12 cellular contexts compared by ENCODE assay signal in the genomic region with DNA sequence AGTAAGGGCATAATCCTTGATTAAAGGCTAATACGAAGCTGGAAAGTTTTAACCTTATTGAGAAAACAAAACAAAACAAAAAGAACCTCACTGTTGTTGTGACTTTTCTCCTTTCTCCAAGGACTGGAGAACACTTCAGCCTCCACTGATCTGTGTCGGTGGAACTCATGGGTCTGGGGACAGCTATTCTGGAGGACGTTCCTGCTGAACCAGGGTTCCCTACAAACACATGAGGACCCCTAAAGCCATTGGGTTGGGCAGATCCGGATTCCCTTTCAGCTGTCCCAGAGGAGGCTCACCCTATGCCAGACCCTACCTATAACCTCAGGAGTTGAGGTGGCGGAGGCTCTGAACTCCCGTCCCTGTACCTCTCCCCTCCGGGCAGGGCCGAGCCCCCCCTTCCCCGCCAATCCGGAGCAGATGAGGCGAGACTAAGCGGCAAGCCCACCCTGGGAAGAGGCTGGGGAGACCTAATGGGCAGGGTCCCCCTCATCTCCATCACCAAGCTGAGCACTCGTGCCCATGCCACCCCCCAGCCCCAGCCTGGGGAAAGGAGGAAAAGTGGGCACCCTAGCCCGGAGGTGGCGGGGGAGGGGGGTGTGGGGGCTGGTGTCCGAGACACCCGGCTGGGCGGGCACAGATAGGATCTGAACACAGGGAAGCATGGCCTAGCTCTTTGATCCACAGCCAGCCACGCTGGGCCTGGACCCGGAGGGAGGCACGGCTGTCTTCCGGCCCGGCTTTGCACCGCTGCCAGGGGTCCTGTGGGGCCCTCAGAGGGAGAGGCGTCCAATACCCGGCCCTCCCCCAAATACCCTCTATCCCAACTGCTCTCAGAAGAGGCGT. TPM values are rescaled to one million over a fixed set of nuclear protein-coding genes. Genes with fewer than 3 reads are reported as not detected.
DNase-seq lines count a peak whose midpoint lies in the region; ATAC-seq lines count a peak whose summit lies in the region.
"Had no signal": no experiment of that assay in that cellular context is flagged by ENCODE, and none has a peak within 500 bp of the region (broad histone marks: within the 10 kb centered on the region; RNA-seq: fewer than 3 reads in every experiment).

No MANE protein-coding gene starts in this region.

- H2BK5ac ChIP-seq in mesenchymal stem cell (ENCODE audit: low read depth, low read length, poor library complexity, severe bottlenecking) = no peak overlapping the region

- H2BK12ac ChIP-seq in mesenchymal stem cell (ENCODE audit: low read length in 2 of 2) = no peak overlapping the region

- peak overlapping the region; percentile 90 for H3K27ac Mint-ChIP-seq in activated CD4-positive, alpha-beta memory T cell treated with anti-CD3 and anti-CD28 coated beads for 36 hours
- no peak overlapping the region for H3K27ac Mint-ChIP-seq in activated CD4-positive, alpha-beta memory T cell treated with anti-CD3 and anti-CD28 coated beads, Interleukin-2, amount 10 ng/mL, durations not matched to agents 7 days and 5 days
- peak overlapping the region; percentile 88 for H3K27ac Mint-ChIP-seq in activated T-helper 1 cell treated with anti-CD3 and anti-CD28 coated beads, Interleukin-12 subunit alpha, Interleukin-12 subunit beta, Interleukin-2, Interleukin-4 antibody, amounts not matched to agents 30 ng/mL and 10 ng/mL and 1 ng/mL, durations not matched to agents 14 hours and 24 hours and 36 hours

- no peak overlapping the region for H3K4me2 ChIP-seq in mesenchymal stem cell (ENCODE audit: low read length, poor library complexity, severe bottlenecking)

- peaks cover 23% of the 10 kb centered on the region for H3K36me3 Mint-ChIP-seq in activated CD4-positive, alpha-beta memory T cell treated with anti-CD3 and anti-CD28 coated beads for 36 hours
- peaks cover 12% of the 10 kb centered on the region for H3K36me3 Mint-ChIP-seq in activated CD4-positive, alpha-beta memory T cell treated with anti-CD3 and anti-CD28 coated beads, Interleukin-2, amount 10 ng/mL, durations not matched to agents 7 days and 5 days (ENCODE audit: low read depth)
- peaks cover 16% of the 10 kb centered on the region for H3K36me3 Mint-ChIP-seq in activated T-helper 1 cell treated with anti-CD3 and anti-CD28 coated beads, Interleukin-12 subunit alpha, Interleukin-12 subunit beta, Interleukin-2, Interleukin-4 antibody, amounts not matched to agents 30 ng/mL and 10 ng/mL and 1 ng/mL, durations not matched to agents 14 hours and 24 hours and 36 hours (ENCODE audit: low read depth)

- DNase-seq in activated CD4-positive, alpha-beta memory T cell treated with anti-CD3 and anti-CD28 coated beads for 36 hours = no peak
- DNase-seq in activated CD4-positive, alpha-beta memory T cell treated with anti-CD3 and anti-CD28 coated beads, Interleukin-2, amount 10 ng/mL, durations not matched to agents 7 days and 5 days = no peak
- no peak for DNase-seq in activated T-helper 1 cell treated with anti-CD3 and anti-CD28 coated beads, Interleukin-12 subunit alpha, Interleukin-12 subunit beta, Interleukin-2, Interleukin-4 antibody, amounts not matched to agents 30 ng/mL and 10 ng/mL and 1 ng/mL, durations not matched to agents 14 hours and 24 hours and 36 hours (ENCODE audit: low spot score)
- DNase-seq in mesenchymal stem cell = no peak
- DNase-seq in NCI-H146 treated with DMSO at 0.1 percent for 48 hours (lab: John Stamatoyannopoulos, UW; ENCODE audit: unreplicated experiment) = no peak
- no peak for DNase-seq in NCI-H446 (lab: John Stamatoyannopoulos, UW)
- DNase-seq: body of pancreas, NCI-H1436 had no signal

- no peaks in the 10 kb centered on the region for H3K9me3 Mint-ChIP-seq in activated CD4-positive, alpha-beta memory T cell treated with anti-CD3 and anti-CD28 coated beads for 36 hours
- no peaks in the 10 kb centered on the region for H3K9me3 Mint-ChIP-seq in activated CD4-positive, alpha-beta memory T cell treated with anti-CD3 and anti-CD28 coated beads, Interleukin-2, amount 10 ng/mL, durations not matched to agents 7 days and 5 days
- H3K9me3 Mint-ChIP-seq in activated T-helper 1 cell treated with anti-CD3 and anti-CD28 coated beads, Interleukin-12 subunit alpha, Interleukin-12 subunit beta, Interleukin-2, Interleukin-4 antibody, amounts not matched to agents 30 ng/mL and 10 ng/mL and 1 ng/mL, durations not matched to agents 14 hours and 24 hours and 36 hours = no peaks in the 10 kb centered on the region

- peaks cover 58% of the 10 kb centered on the region for H3K4me1 Mint-ChIP-seq in activated CD4-positive, alpha-beta memory T cell treated with anti-CD3 and anti-CD28 coated beads for 36 hours (ENCODE audit: low read depth)
- H3K4me1 Mint-ChIP-seq in activated CD4-positive, alpha-beta memory T cell treated with anti-CD3 and anti-CD28 coated beads, Interleukin-2, amount 10 ng/mL, durations not matched to agents 7 days and 5 days = peaks cover 53% of the 10 kb centered on the region
- peaks cover 60% of the 10 kb centered on the region for H3K4me1 Mint-ChIP-seq in activated T-helper 1 cell treated with anti-CD3 and anti-CD28 coated beads, Interleukin-12 subunit alpha, Interleukin-12 subunit beta, Interleukin-2, Interleukin-4 antibody, amounts not matched to agents 30 ng/mL and 10 ng/mL and 1 ng/mL, durations not matched to agents 14 hours and 24 hours and 36 hours (ENCODE audit: low read depth)

- intact Hi-C loops in activated CD4-positive, alpha-beta memory T cell treated with anti-CD3 and anti-CD28 coated beads for 36 hours (cut with micrococcal nuclease) = loop anchor here (1.0 to 2.0 kb wide), 6 partner anchors 9 to 74 kb away; a partner anchor contains a TSS
- intact Hi-C loops in activated T-helper 1 cell treated with anti-CD3 and anti-CD28 coated beads, Interleukin-12 subunit alpha, Interleukin-12 subunit beta, Interleukin-2, Interleukin-4 antibody, amounts not matched to agents 30 ng/mL and 10 ng/mL and 1 ng/mL, durations not matched to agents 14 hours and 24 hours and 36 hours (cut with micrococcal nuclease) = loop anchor here (1.0 kb wide), 3 partner anchors 19 to 42 kb away; no protein-coding TSS in a partner anchor

- no peak for ATAC-seq in GM21737 (IDR thresholded peaks at IDR 0.05; ENCODE audit: unreplicated experiment)
- ATAC-seq: body of pancreas had no signal

- no peak overlapping the region for H2BK120ac ChIP-seq in mesenchymal stem cell (ENCODE audit: low read depth, low read length)

- peaks cover 2% of the 10 kb centered on the region for H3K27me3 Mint-ChIP-seq in activated CD4-positive, alpha-beta memory T cell treated with anti-CD3 and anti-CD28 coated beads for 36 hours
- peaks cover 65% of the 10 kb centered on the region for H3K27me3 Mint-ChIP-seq in activated CD4-positive, alpha-beta memory T cell treated with anti-CD3 and anti-CD28 coated beads, Interleukin-2, amount 10 ng/mL, durations not matched to agents 7 days and 5 days
- H3K27me3 Mint-ChIP-seq in activated T-helper 1 cell treated with anti-CD3 and anti-CD28 coated beads, Interleukin-12 subunit alpha, Interleukin-12 subunit beta, Interleukin-2, Interleukin-4 antibody, amounts not matched to agents 30 ng/mL and 10 ng/mL and 1 ng/mL, durations not matched to agents 14 hours and 24 hours and 36 hours (ENCODE audit: insufficient read depth) = peaks cover 28% of the 10 kb centered on the region

- no peak overlapping the region for H2AK5ac ChIP-seq in mesenchymal stem cell (ENCODE audit: low read length, severe bottlenecking)

- H3K4ac ChIP-seq in mesenchymal stem cell (ENCODE audit: low read depth in 1 of 2, low read length in 2 of 2) = no peak overlapping the region

- no peak overlapping the region for H2BK15ac ChIP-seq in mesenchymal stem cell (ENCODE audit: low read depth, poor library complexity, severe bottlenecking)

- H3K4me1 ChIP-seq in mesenchymal stem cell (ENCODE audit: control insufficient read depth, insufficient read depth, low read depth, low read length) (peaks cover 14% of the 10 kb centered on the region), stomach smooth muscle (ENCODE audit: control insufficient read depth, insufficient read depth, low read length) (peaks cover 12% of the 10 kb centered on the region)

- CTCF ChIA-PET in activated CD4-positive, alpha-beta memory T cell treated with anti-CD3 and anti-CD28 coated beads for 36 hours (lab: Charles Lee) = interaction anchor here (1.4 to 17.1 kb wide), 8 partner anchors 8 to 72 kb away, joined by 5 to 253 read pairs (median 12); no protein-coding TSS in a partner anchor
- CTCF ChIA-PET in activated CD4-positive, alpha-beta memory T cell treated with anti-CD3 and anti-CD28 coated beads, Interleukin-2, amount 10 ng/mL, durations not matched to agents 7 days and 5 days (lab: Charles Lee) = interaction anchor here (0.9 to 5.1 kb wide), 6 partner anchors 9 to 33 kb away, joined by 3 to 74 read pairs (median 4); no protein-coding TSS in a partner anchor

- peak overlapping the region; percentile 84 for H3K4me3 Mint-ChIP-seq in activated CD4-positive, alpha-beta memory T cell treated with anti-CD3 and anti-CD28 coated beads for 36 hours
- no peak overlapping the region for H3K4me3 Mint-ChIP-seq in activated CD4-positive, alpha-beta memory T cell treated with anti-CD3 and anti-CD28 coated beads, Interleukin-2, amount 10 ng/mL, durations not matched to agents 7 days and 5 days
- H3K4me3 Mint-ChIP-seq in activated T-helper 1 cell treated with anti-CD3 and anti-CD28 coated beads, Interleukin-12 subunit alpha, Interleukin-12 subunit beta, Interleukin-2, Interleukin-4 antibody, amounts not matched to agents 30 ng/mL and 10 ng/mL and 1 ng/mL, durations not matched to agents 14 hours and 24 hours and 36 hours = peak overlapping the region; percentile 83

- no peak overlapping the region for H4K8ac ChIP-seq in mesenchymal stem cell (ENCODE audit: low read length)

- no peak overlapping the region for H3K18ac ChIP-seq in mesenchymal stem cell (ENCODE audit: low read depth in 1 of 2, low read length in 2 of 2)

- H3K27ac ChIP-seq in mesenchymal stem cell (ENCODE audit: low read length, poor library complexity, severe bottlenecking) (no peak overlapping the region), stomach smooth muscle (ENCODE audit: low read length) (no peak overlapping the region)
- H3K27ac ChIP-seq: epithelial cell of prostate had no signal

- H3K36me3 ChIP-seq in mesenchymal stem cell (ENCODE audit: control insufficient read depth in 1 of 2, insufficient read depth in 2 of 2, low read depth in 1 of 2, low read length in 2 of 2) (peaks cover 0 to 17% of the 10 kb centered on the region in 2 experiments), stomach smooth muscle (ENCODE audit: control insufficient read depth in 2 of 2, insufficient read depth in 2 of 2, low read length in 2 of 2) (no peaks in the 10 kb centered on the region)

- H3K14ac ChIP-seq in mesenchymal stem cell (ENCODE audit: low read length in 2 of 2) = no peak overlapping the region

- H3K4me3 ChIP-seq in mesenchymal stem cell (ENCODE audit: insufficient read depth in 1 of 2, low read depth in 1 of 2, low read length in 2 of 2) = peak overlapping the region in 1 of 2 experiments; percentile 84
- peak overlapping the region; percentile 81 to 85 for H3K4me3 ChIP-seq in stomach smooth muscle (ENCODE audit: low read length in 2 of 2)

- no peaks in the 10 kb centered on the region for H3K9me3 ChIP-seq in mesenchymal stem cell (ENCODE audit: control insufficient read depth, low read length)
- H3K9me3 ChIP-seq in stomach smooth muscle (ENCODE audit: control insufficient read depth in 2 of 2, low read length in 2 of 2) = no peaks in the 10 kb centered on the region
- H3K9me3 ChIP-seq: body of pancreas had no signal

- H3K23ac ChIP-seq in mesenchymal stem cell (ENCODE audit: low read length in 2 of 2) = no peak overlapping the region

- 88% methylated on average over 22 of the region's 27 CpGs for WGBS in mesenchymal stem cell

- no peak overlapping the region for H2AFZ ChIP-seq in mesenchymal stem cell (ENCODE audit: low read depth, low read length)

- peaks cover 0 to 35% of the 10 kb centered on the region in 2 experiments for H3K27me3 ChIP-seq in mesenchymal stem cell (ENCODE audit: control insufficient read depth in 1 of 2, insufficient read depth in 1 of 2, low read length in 2 of 2)
- peaks cover 14 to 22% of the 10 kb centered on the region in 2 donors for H3K27me3 ChIP-seq in stomach smooth muscle (ENCODE audit: control insufficient read depth in 1 of 2, insufficient read depth in 2 of 2, low read length in 2 of 2)
- H3K27me3 ChIP-seq: body of pancreas had no signal

- POLR2A ChIA-PET in activated CD4-positive, alpha-beta memory T cell treated with anti-CD3 and anti-CD28 coated beads for 36 hours (lab: Charles Lee) = interaction anchor here (0.6 to 6.2 kb wide), 15 partner anchors 10 to 48 kb away, joined by 3 to 43 read pairs (median 5); no protein-coding TSS in a partner anchor
- POLR2A ChIA-PET in activated CD4-positive, alpha-beta memory T cell treated with anti-CD3 and anti-CD28 coated beads, Interleukin-2, amount 10 ng/mL, durations not matched to agents 7 days and 5 days (lab: Charles Lee) = interaction anchor here (1.2 to 6.3 kb wide), 8 partner anchors 11 to 64 kb away, joined by 4 to 35 read pairs (median 10); a partner anchor contains a TSS

- H4K91ac ChIP-seq in mesenchymal stem cell (ENCODE audit: low read length) = no peak overlapping the region

- peak overlapping the region; percentile 89 for H3K9ac ChIP-seq in mesenchymal stem cell (ENCODE audit: low read length)
- H3K9ac ChIP-seq in stomach smooth muscle (ENCODE audit: low read length in 2 of 2) = no peak overlapping the region

- no peaks in the 10 kb centered on the region for H3K79me1 ChIP-seq in mesenchymal stem cell (replicated peaks; ENCODE audit: low read length, poor library complexity, severe bottlenecking)

RNA-seq across cellular contexts. Expression of a gene that starts 1.5 kb away (rescaled TPM):
- 10 to 100 TPM; 59.3 to 65.6 TPM for total RNA-seq in activated CD4-positive, alpha-beta memory T cell treated with anti-CD3 and anti-CD28 coated beads for 36 hours
- total RNA-seq in activated CD4-positive, alpha-beta memory T cell treated with anti-CD3 and anti-CD28 coated beads, Interleukin-2, amount 10 ng/mL, durations not matched to agents 7 days and 5 days = 10 to 100 TPM; 19.2 to 21.9 TPM
- total RNA-seq in activated T-helper 1 cell treated with anti-CD3 and anti-CD28 coated beads, Interleukin-12 subunit alpha, Interleukin-12 subunit beta, Interleukin-2, Interleukin-4 antibody, amounts not matched to agents 30 ng/mL and 10 ng/mL and 1 ng/mL, durations not matched to agents 14 hours and 24 hours and 36 hours = 76.3 and 77.2 TPM in 2 replicates
- polyA plus RNA-seq in mesenchymal stem cell (2013, experiment 1 of 2) = 1.4 TPM
- polyA plus RNA-seq in mesenchymal stem cell (2013, experiment 2 of 2) = 1.4 TPM
- total RNA-seq: HT1080 had no signal
